ENCODE assay signal across 1 cellular context in the genomic region with DNA sequence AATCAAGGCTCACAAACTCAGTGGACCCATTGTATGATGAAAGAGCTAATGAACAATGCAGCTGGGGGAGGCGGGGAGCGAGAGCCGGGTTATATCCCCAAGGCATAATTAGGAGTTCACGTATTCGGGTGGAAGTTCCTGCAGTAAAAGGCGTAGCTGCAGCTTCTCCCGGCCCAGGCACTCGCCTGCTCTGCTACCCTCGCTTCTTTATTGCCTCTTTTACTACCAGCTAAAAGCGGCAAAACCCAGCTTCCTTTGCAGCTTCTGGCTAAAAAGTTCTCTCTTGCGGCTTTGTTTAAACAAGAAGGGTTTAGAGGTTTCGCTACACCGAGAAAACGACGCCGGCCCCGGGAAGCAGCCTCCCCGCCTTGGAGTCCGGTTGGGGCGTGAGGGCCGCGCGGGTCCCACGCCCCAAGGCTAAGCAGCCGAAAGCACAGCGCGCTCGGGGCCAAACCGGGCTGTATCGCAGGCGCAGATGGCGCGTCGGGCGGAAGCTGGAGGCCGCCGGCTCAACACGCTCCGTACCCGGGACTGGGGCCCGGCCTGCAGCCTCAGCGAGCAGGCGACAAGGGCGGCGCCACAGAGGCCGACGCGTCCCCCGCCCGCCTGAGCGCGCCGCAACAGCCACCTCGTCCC.
A peak's percentile ranks its signal among the peaks of the same experiment; 100 is the strongest.
TF ChIP-seq lines count a peak whose summit lies in the region.

No MANE protein-coding gene starts in this region.

TF ChIP-seq in HepG2, 621 proteins besides CTCF, POLR2A, EP300 and RAD21 (continued from another document and continues in another):
- TF ChIP-seq ZBTB7B (CRISPR knock-in tag; IDR thresholded peaks at IDR 0.05) (peak; percentile 90), ZNF362 (CRISPR knock-in tag; IDR thresholded peaks at IDR 0.05; ENCODE audit: borderline replicate concordance) (no peak), CEBPB (IDR thresholded peaks at IDR 0.05; ENCODE audit: borderline replicate concordance, low read depth, low read length) (0 out of 2 replicates have a peak, but pooled peaks have one; percentile 9), CHD2 (IDR thresholded peaks at IDR 0.05; ENCODE audit: low read depth, low read length) (no peak), ATM (IDR thresholded peaks at IDR 0.05; ENCODE audit: borderline replicate concordance) (no peak), MLLT10 (CRISPR knock-in tag; IDR thresholded peaks at IDR 0.05) (no peak), ZFP62 (CRISPR knock-in tag; IDR thresholded peaks at IDR 0.05) (no peak), ELF4 (CRISPR knock-in tag; IDR thresholded peaks at IDR 0.05; ENCODE audit: borderline replicate concordance) (no peak), SALL1 (CRISPR knock-in tag; IDR thresholded peaks at IDR 0.05) (peak; percentile 82), NFIB (CRISPR knock-in tag; IDR thresholded peaks at IDR 0.05; ENCODE audit: borderline replicate concordance) (no peak), PLRG1 (conservative IDR thresholded peaks at IDR 0.05) (no peak), ZNF431 (CRISPR knock-in tag; IDR thresholded peaks at IDR 0.05; ENCODE audit: borderline replicate concordance, low read depth) (peak; percentile 61), ZNF773 (CRISPR knock-in tag; IDR thresholded peaks at IDR 0.05; ENCODE audit: borderline replicate concordance) (no peak), CREB1 (IDR thresholded peaks at IDR 0.05) (no peak), CREB1 (CRISPR knock-in tag; IDR thresholded peaks at IDR 0.05) (no peak), ARNT (IDR thresholded peaks at IDR 0.05) (no peak), ARID2 (CRISPR knock-in tag; IDR thresholded peaks at IDR 0.05; ENCODE audit: borderline replicate concordance) (no peak; the same call in 1 of the 2 replicates), FOSL1 (CRISPR knock-in tag; IDR thresholded peaks at IDR 0.05; ENCODE audit: borderline replicate concordance) (peak; percentile 5; the same call in 1 of the 2 replicates), ZSCAN30 (CRISPR knock-in tag; IDR thresholded peaks at IDR 0.05) (peak; percentile 67; the same call in 1 of the 2 replicates), STAT5B (CRISPR knock-in tag; IDR thresholded peaks at IDR 0.05) (no peak), TOPORS (CRISPR knock-in tag; IDR thresholded peaks at IDR 0.05) (peak; percentile 85), ZNF75D (CRISPR knock-in tag; IDR thresholded peaks at IDR 0.05; ENCODE audit: borderline replicate concordance) (peak; percentile 82; the same call in 1 of the 2 replicates), DNMT1 (CRISPR knock-in tag; IDR thresholded peaks at IDR 0.05) (no peak), U2AF1 (optimal IDR thresholded peaks at IDR 0.05; ENCODE audit: low read depth, low read length) (peak; percentile 59), KAT7 (CRISPR knock-in tag; IDR thresholded peaks at IDR 0.05; ENCODE audit: borderline replicate concordance) (0 out of 2 replicates have a peak, but pooled peaks have one; percentile 77), FLYWCH1 (CRISPR knock-in tag; IDR thresholded peaks at IDR 0.05) (0 out of 2 replicates have a peak, but pooled peaks have one; percentile 75), FOXC1 (CRISPR knock-in tag; IDR thresholded peaks at IDR 0.05; ENCODE audit: borderline replicate concordance) (peak; percentile 28; the same call in 1 of the 2 replicates), ZNF367 (CRISPR knock-in tag; IDR thresholded peaks at IDR 0.05; ENCODE audit: borderline replicate concordance) (peak; percentile 28; the same call in 1 of the 2 replicates), ZMAT5 (CRISPR knock-in tag; IDR thresholded peaks at IDR 0.05; ENCODE audit: borderline replicate concordance, low read depth) (no peak), WIZ (CRISPR knock-in tag; IDR thresholded peaks at IDR 0.05) (peak; percentile 70; the same call in 1 of the 2 replicates), ZSCAN9 (CRISPR knock-in tag; IDR thresholded peaks at IDR 0.05; ENCODE audit: borderline replicate concordance) (peak; percentile 41; the same call in 1 of the 2 replicates), ZNF142 (CRISPR knock-in tag; IDR thresholded peaks at IDR 0.05) (peak; percentile 96), ZBED4 (CRISPR knock-in tag; IDR thresholded peaks at IDR 0.05; ENCODE audit: borderline replicate concordance) (0 out of 2 replicates have a peak, but pooled peaks have one; percentile 41), BCL6 (CRISPR knock-in tag; IDR thresholded peaks at IDR 0.05) (no peak; the same call in 1 of the 2 replicates), DR1 (CRISPR knock-in tag; IDR thresholded peaks at IDR 0.05) (peak; percentile 81; the same call in 1 of the 2 replicates), ZNF7 (CRISPR knock-in tag; IDR thresholded peaks at IDR 0.05) (no peak)
- TF ChIP-seq, protein P1, sequence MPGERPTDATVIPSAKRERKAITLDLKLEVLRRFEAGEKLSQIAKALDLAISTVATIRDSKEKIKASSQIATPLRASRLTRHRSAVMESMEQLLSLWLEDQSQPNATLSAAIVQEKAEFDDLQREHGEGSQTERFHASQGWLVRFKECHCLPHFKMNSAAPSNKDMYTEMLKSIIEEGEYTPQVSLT (CRISPR knock-in tag; IDR thresholded peaks at IDR 0.05; ENCODE audit: borderline replicate concordance, low read depth): no peak; the same call in 1 of the 2 replicates
- TF ChIP-seq, protein P2, sequence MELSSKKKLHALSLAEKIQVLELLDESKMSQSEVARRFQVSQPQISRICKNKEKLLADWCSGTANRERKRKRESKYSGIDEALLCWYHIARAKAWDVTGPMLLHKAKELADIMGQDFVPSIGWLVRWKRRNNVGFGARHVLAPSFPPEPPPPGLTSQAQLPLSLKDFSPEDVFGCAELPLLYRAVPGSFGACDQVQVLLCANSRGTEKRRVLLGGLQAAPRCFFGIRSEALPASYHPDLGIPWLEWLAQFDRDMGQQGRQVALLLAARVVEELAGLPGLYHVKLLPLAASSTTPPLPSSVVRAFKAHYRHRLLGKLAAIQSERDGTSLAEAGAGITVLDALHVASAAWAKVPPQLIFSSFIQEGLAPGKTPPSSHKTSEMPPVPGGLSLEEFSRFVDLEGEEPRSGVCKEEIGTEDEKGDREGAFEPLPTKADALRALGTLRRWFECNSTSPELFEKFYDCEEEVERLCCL (CRISPR knock-in tag; IDR thresholded peaks at IDR 0.05; ENCODE audit: borderline replicate concordance): no peak
- TF ChIP-seq, protein P3, sequence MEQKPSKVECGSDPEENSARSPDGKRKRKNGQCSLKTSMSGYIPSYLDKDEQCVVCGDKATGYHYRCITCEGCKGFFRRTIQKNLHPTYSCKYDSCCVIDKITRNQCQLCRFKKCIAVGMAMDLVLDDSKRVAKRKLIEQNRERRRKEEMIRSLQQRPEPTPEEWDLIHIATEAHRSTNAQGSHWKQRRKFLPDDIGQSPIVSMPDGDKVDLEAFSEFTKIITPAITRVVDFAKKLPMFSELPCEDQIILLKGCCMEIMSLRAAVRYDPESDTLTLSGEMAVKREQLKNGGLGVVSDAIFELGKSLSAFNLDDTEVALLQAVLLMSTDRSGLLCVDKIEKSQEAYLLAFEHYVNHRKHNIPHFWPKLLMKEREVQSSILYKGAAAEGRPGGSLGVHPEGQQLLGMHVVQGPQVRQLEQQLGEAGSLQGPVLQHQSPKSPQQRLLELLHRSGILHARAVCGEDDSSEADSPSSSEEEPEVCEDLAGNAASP (CRISPR knock-in tag; IDR thresholded peaks at IDR 0.05; ENCODE audit: borderline replicate concordance): 0 out of 2 replicates have a peak, but pooled peaks have one; percentile 9
- TF ChIP-seq, protein P4, sequence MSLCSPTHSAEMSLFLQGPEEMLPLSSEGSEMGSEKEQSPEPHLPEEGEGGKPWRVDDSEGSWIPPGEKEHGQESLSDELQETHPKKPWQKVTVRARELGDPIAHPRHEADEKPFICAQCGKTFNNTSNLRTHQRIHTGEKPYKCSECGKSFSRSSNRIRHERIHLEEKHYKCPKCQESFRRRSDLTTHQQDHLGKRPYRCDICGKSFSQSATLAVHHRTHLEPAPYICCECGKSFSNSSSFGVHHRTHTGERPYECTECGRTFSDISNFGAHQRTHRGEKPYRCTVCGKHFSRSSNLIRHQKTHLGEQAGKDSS (CRISPR knock-in tag; IDR thresholded peaks at IDR 0.05; ENCODE audit: borderline replicate concordance, low read depth): no peak
- TF ChIP-seq, protein P5, sequence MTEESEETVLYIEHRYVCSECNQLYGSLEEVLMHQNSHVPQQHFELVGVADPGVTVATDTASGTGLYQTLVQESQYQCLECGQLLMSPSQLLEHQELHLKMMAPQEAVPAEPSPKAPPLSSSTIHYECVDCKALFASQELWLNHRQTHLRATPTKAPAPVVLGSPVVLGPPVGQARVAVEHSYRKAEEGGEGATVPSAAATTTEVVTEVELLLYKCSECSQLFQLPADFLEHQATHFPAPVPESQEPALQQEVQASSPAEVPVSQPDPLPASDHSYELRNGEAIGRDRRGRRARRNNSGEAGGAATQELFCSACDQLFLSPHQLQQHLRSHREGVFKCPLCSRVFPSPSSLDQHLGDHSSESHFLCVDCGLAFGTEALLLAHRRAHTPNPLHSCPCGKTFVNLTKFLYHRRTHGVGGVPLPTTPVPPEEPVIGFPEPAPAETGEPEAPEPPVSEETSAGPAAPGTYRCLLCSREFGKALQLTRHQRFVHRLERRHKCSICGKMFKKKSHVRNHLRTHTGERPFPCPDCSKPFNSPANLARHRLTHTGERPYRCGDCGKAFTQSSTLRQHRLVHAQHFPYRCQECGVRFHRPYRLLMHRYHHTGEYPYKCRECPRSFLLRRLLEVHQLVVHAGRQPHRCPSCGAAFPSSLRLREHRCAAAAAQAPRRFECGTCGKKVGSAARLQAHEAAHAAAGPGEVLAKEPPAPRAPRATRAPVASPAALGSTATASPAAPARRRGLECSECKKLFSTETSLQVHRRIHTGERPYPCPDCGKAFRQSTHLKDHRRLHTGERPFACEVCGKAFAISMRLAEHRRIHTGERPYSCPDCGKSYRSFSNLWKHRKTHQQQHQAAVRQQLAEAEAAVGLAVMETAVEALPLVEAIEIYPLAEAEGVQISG (CRISPR knock-in tag; IDR thresholded peaks at IDR 0.05): peak; percentile 88
